ENCODE assay signal across 1 cellular context in the genomic region with DNA sequence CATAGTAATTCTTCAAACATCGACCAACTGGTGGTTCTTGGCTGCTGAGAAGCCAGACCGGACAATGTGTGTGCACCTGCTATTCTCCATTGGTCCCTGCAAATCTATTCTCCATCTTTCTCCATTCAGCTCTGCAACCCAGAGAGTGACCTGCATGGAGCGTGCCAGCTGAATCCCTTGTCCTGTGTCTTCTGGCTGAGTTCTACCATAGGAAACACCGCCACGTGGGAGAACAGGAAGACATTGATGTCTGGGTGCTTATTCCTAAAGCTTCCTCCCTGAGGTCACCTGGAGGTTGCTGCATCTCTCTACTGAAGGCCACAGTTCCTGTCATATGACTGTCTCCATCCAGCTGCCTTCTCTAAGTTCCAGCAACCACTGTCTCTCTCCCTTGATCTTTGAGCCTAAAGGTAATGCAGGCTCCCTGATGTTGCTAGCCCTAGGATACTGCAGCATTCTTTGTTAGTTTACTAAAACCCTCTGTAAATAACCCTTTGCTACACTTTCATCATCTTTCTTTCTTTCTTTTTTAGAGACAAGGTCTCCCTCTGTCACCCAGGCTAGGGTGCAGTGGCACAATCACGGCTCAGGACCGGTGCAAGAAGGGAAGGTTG.
TF ChIP-seq lines count a peak whose summit lies in the region.

No MANE protein-coding gene starts in this region.

TF ChIP-seq in HepG2, 621 proteins besides CTCF, POLR2A, EP300 and RAD21 (continued from another document and continues in another):
- TF ChIP-seq MAFK (conservative IDR thresholded peaks at IDR 0.05 in 1 of 2, IDR thresholded peaks at IDR 0.05 in 1 of 2; ENCODE audit: low read length in 2 of 2) (no peak), ZNF33A (CRISPR knock-in tag; IDR thresholded peaks at IDR 0.05; ENCODE audit: borderline replicate concordance) (no peak), ZNF30 (CRISPR knock-in tag; IDR thresholded peaks at IDR 0.05) (no peak; the same call in 1 of the 2 replicates), SCMH1 (CRISPR knock-in tag; IDR thresholded peaks at IDR 0.05; ENCODE audit: borderline replicate concordance) (no peak), ZNF652 (CRISPR knock-in tag; IDR thresholded peaks at IDR 0.05; ENCODE audit: borderline replicate concordance, low read depth) (peak; percentile 57; the same call in 1 of the 2 replicates), U2AF2 (IDR thresholded peaks at IDR 0.05; ENCODE audit: low read depth, low read length) (no peak), CREB1 (IDR thresholded peaks at IDR 0.05) (peak; percentile 70), CREB1 (CRISPR knock-in tag; IDR thresholded peaks at IDR 0.05) (no peak), TOE1 (CRISPR knock-in tag; IDR thresholded peaks at IDR 0.05) (peak; percentile 61; the same call in 1 of the 2 replicates), TBX2 (CRISPR knock-in tag; IDR thresholded peaks at IDR 0.05; ENCODE audit: borderline replicate concordance) (peak; percentile 23; the same call in 1 of the 2 replicates), ZNF850 (CRISPR knock-in tag; conservative IDR thresholded peaks at IDR 0.05) (no peak), TCF7 (IDR thresholded peaks at IDR 0.05; ENCODE audit: low read depth) (peak; percentile 69; the same call in 1 of the 2 replicates), ZNF703 (CRISPR knock-in tag; IDR thresholded peaks at IDR 0.05; ENCODE audit: borderline replicate concordance) (no peak), JDP2 (CRISPR knock-in tag; IDR thresholded peaks at IDR 0.05; ENCODE audit: borderline replicate concordance) (no peak), ZFYVE20 (CRISPR knock-in tag; IDR thresholded peaks at IDR 0.05; ENCODE audit: borderline replicate concordance, low read depth) (no peak), TGIF2 (CRISPR knock-in tag; IDR thresholded peaks at IDR 0.05) (no peak), ZNF160 (CRISPR knock-in tag; IDR thresholded peaks at IDR 0.05) (no peak), HNRNPK (IDR thresholded peaks at IDR 0.05; ENCODE audit: low read depth, low read length, poor library complexity, severe bottlenecking) (no peak), ZNF205 (CRISPR knock-in tag; IDR thresholded peaks at IDR 0.05) (peak; percentile 76), ZNF614 (CRISPR knock-in tag; IDR thresholded peaks at IDR 0.05; ENCODE audit: borderline replicate concordance) (peak; percentile 91), ZNF788 (CRISPR knock-in tag; IDR thresholded peaks at IDR 0.05; ENCODE audit: borderline replicate concordance) (0 out of 2 replicates have a peak, but pooled peaks have one; percentile 37), ZNF775 (CRISPR knock-in tag; IDR thresholded peaks at IDR 0.05; ENCODE audit: borderline replicate concordance) (no peak), MTA1 (CRISPR knock-in tag; IDR thresholded peaks at IDR 0.05; ENCODE audit: borderline replicate concordance) (no peak), ZBTB8A (CRISPR knock-in tag; IDR thresholded peaks at IDR 0.05; ENCODE audit: borderline replicate concordance, low read depth) (no peak), HOXA7 (CRISPR knock-in tag; IDR thresholded peaks at IDR 0.05) (no peak)
- TF ChIP-seq, protein P1, sequence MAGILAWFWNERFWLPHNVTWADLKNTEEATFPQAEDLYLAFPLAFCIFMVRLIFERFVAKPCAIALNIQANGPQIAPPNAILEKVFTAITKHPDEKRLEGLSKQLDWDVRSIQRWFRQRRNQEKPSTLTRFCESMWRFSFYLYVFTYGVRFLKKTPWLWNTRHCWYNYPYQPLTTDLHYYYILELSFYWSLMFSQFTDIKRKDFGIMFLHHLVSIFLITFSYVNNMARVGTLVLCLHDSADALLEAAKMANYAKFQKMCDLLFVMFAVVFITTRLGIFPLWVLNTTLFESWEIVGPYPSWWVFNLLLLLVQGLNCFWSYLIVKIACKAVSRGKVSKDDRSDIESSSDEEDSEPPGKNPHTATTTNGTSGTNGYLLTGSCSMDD (CRISPR knock-in tag; IDR thresholded peaks at IDR 0.05), result no peak
- TF ChIP-seq, protein P2, sequence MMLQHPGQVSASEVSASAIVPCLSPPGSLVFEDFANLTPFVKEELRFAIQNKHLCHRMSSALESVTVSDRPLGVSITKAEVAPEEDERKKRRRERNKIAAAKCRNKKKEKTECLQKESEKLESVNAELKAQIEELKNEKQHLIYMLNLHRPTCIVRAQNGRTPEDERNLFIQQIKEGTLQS (CRISPR knock-in tag; IDR thresholded peaks at IDR 0.05), result peak; percentile 64
- TF ChIP-seq, protein P3, sequence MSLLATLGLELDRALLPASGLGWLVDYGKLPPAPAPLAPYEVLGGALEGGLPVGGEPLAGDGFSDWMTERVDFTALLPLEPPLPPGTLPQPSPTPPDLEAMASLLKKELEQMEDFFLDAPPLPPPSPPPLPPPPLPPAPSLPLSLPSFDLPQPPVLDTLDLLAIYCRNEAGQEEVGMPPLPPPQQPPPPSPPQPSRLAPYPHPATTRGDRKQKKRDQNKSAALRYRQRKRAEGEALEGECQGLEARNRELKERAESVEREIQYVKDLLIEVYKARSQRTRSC (CRISPR knock-in tag; IDR thresholded peaks at IDR 0.05; ENCODE audit: low read depth), result no peak
- TF ChIP-seq, protein P4, sequence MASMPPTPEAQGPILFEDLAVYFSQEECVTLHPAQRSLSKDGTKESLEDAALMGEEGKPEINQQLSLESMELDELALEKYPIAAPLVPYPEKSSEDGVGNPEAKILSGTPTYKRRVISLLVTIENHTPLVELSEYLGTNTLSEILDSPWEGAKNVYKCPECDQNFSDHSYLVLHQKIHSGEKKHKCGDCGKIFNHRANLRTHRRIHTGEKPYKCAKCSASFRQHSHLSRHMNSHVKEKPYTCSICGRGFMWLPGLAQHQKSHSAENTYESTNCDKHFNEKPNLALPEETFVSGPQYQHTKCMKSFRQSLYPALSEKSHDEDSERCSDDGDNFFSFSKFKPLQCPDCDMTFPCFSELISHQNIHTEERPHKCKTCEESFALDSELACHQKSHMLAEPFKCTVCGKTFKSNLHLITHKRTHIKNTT (CRISPR knock-in tag; IDR thresholded peaks at IDR 0.05), result no peak
- TF ChIP-seq, protein P5, sequence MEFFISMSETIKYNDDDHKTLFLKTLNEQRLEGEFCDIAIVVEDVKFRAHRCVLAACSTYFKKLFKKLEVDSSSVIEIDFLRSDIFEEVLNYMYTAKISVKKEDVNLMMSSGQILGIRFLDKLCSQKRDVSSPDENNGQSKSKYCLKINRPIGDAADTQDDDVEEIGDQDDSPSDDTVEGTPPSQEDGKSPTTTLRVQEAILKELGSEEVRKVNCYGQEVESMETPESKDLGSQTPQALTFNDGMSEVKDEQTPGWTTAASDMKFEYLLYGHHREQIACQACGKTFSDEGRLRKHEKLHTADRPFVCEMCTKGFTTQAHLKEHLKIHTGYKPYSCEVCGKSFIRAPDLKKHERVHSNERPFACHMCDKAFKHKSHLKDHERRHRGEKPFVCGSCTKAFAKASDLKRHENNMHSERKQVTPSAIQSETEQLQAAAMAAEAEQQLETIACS (CRISPR knock-in tag; IDR thresholded peaks at IDR 0.05), result no peak
- TF ChIP-seq, protein P6, sequence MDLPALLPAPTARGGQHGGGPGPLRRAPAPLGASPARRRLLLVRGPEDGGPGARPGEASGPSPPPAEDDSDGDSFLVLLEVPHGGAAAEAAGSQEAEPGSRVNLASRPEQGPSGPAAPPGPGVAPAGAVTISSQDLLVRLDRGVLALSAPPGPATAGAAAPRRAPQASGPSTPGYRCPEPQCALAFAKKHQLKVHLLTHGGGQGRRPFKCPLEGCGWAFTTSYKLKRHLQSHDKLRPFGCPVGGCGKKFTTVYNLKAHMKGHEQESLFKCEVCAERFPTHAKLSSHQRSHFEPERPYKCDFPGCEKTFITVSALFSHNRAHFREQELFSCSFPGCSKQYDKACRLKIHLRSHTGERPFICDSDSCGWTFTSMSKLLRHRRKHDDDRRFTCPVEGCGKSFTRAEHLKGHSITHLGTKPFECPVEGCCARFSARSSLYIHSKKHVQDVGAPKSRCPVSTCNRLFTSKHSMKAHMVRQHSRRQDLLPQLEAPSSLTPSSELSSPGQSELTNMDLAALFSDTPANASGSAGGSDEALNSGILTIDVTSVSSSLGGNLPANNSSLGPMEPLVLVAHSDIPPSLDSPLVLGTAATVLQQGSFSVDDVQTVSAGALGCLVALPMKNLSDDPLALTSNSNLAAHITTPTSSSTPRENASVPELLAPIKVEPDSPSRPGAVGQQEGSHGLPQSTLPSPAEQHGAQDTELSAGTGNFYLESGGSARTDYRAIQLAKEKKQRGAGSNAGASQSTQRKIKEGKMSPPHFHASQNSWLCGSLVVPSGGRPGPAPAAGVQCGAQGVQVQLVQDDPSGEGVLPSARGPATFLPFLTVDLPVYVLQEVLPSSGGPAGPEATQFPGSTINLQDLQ (CRISPR knock-in tag; IDR thresholded peaks at IDR 0.05), result no peak
- TF ChIP-seq, protein P7, sequence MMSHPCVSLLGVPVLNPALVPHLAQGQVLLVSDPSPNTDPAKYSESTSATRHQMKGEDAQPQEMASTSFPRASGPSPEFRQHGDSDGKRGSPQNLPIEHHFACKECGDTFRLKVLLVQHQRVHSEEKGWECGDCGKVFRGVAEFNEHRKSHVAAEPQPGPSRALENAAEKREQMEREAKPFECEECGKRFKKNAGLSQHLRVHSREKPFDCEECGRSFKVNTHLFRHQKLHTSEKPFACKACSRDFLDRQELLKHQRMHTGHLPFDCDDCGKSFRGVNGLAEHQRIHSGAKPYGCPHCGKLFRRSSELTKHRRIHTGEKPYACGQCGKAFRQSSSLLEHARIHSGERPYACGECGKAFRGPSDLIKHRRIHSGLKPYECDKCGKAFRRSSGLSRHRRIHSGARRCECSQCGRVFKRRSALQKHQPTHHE (CRISPR knock-in tag; IDR thresholded peaks at IDR 0.05; ENCODE audit: borderline replicate concordance), result no peak
- TF ChIP-seq, protein P8, sequence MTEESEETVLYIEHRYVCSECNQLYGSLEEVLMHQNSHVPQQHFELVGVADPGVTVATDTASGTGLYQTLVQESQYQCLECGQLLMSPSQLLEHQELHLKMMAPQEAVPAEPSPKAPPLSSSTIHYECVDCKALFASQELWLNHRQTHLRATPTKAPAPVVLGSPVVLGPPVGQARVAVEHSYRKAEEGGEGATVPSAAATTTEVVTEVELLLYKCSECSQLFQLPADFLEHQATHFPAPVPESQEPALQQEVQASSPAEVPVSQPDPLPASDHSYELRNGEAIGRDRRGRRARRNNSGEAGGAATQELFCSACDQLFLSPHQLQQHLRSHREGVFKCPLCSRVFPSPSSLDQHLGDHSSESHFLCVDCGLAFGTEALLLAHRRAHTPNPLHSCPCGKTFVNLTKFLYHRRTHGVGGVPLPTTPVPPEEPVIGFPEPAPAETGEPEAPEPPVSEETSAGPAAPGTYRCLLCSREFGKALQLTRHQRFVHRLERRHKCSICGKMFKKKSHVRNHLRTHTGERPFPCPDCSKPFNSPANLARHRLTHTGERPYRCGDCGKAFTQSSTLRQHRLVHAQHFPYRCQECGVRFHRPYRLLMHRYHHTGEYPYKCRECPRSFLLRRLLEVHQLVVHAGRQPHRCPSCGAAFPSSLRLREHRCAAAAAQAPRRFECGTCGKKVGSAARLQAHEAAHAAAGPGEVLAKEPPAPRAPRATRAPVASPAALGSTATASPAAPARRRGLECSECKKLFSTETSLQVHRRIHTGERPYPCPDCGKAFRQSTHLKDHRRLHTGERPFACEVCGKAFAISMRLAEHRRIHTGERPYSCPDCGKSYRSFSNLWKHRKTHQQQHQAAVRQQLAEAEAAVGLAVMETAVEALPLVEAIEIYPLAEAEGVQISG (CRISPR knock-in tag; IDR thresholded peaks at IDR 0.05), result peak; percentile 34
- TF ChIP-seq, protein P9, sequence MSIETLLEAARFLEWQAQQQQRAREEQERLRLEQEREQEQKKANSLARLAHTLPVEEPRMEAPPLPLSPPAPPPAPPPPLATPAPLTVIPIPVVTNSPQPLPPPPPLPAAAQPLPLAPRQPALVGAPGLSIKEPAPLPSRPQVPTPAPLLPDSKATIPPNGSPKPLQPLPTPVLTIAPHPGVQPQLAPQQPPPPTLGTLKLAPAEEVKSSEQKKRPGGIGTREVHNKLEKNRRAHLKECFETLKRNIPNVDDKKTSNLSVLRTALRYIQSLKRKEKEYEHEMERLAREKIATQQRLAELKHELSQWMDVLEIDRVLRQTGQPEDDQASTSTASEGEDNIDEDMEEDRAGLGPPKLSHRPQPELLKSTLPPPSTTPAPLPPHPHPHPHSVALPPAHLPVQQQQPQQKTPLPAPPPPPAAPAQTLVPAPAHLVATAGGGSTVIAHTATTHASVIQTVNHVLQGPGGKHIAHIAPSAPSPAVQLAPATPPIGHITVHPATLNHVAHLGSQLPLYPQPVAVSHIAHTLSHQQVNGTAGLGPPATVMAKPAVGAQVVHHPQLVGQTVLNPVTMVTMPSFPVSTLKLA (IDR thresholded peaks at IDR 0.05), result peak; percentile 61
- TF ChIP-seq, protein P10, sequence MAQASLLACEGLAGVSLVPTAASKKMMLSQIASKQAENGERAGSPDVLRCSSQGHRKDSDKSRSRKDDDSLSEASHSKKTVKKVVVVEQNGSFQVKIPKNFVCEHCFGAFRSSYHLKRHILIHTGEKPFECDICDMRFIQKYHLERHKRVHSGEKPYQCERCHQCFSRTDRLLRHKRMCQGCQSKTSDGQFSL (CRISPR knock-in tag; IDR thresholded peaks at IDR 0.05), result no peak
- TF ChIP-seq, protein P11, sequence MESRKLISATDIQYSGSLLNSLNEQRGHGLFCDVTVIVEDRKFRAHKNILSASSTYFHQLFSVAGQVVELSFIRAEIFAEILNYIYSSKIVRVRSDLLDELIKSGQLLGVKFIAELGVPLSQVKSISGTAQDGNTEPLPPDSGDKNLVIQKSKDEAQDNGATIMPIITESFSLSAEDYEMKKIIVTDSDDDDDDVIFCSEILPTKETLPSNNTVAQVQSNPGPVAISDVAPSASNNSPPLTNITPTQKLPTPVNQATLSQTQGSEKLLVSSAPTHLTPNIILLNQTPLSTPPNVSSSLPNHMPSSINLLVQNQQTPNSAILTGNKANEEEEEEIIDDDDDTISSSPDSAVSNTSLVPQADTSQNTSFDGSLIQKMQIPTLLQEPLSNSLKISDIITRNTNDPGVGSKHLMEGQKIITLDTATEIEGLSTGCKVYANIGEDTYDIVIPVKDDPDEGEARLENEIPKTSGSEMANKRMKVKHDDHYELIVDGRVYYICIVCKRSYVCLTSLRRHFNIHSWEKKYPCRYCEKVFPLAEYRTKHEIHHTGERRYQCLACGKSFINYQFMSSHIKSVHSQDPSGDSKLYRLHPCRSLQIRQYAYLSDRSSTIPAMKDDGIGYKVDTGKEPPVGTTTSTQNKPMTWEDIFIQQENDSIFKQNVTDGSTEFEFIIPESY (CRISPR knock-in tag; IDR thresholded peaks at IDR 0.05), result no peak; the same call in 1 of the 2 replicates
- TF ChIP-seq, protein P12, sequence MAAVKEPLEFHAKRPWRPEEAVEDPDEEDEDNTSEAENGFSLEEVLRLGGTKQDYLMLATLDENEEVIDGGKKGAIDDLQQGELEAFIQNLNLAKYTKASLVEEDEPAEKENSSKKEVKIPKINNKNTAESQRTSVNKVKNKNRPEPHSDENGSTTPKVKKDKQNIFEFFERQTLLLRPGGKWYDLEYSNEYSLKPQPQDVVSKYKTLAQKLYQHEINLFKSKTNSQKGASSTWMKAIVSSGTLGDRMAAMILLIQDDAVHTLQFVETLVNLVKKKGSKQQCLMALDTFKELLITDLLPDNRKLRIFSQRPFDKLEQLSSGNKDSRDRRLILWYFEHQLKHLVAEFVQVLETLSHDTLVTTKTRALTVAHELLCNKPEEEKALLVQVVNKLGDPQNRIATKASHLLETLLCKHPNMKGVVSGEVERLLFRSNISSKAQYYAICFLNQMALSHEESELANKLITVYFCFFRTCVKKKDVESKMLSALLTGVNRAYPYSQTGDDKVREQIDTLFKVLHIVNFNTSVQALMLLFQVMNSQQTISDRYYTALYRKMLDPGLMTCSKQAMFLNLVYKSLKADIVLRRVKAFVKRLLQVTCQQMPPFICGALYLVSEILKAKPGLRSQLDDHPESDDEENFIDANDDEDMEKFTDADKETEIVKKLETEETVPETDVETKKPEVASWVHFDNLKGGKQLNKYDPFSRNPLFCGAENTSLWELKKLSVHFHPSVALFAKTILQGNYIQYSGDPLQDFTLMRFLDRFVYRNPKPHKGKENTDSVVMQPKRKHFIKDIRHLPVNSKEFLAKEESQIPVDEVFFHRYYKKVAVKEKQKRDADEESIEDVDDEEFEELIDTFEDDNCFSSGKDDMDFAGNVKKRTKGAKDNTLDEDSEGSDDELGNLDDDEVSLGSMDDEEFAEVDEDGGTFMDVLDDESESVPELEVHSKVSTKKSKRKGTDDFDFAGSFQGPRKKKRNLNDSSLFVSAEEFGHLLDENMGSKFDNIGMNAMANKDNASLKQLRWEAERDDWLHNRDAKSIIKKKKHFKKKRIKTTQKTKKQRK (IDR thresholded peaks at IDR 0.05; ENCODE audit: low read length), result no peak
